14 cellular contexts compared by ENCODE assay signal in genomic region chr19:10899171-10899653, GRCh38. TPM values are rescaled to one million over a fixed set of nuclear protein-coding genes. Genes with fewer than 3 reads are reported as not detected.
DNase-seq lines count a peak whose midpoint lies in the region; ATAC-seq, FAIRE-seq and TF ChIP-seq lines count a peak whose summit lies in the region.
"Had no signal": no experiment of that assay in that cellular context is flagged by ENCODE, and none has a peak within 500 bp of the region (broad histone marks: within the 10 kb centered on the region; RNA-seq: fewer than 3 reads in every experiment).

No MANE protein-coding gene starts in this region.

- H2BK5ac ChIP-seq in H1 (ENCODE audit: low read depth, low read length), result peak overlapping the region; percentile 44; the same call in 1 of the 2 replicates

- H2BK120ac ChIP-seq in H1 (replicated peaks; ENCODE audit: low read depth, low read length), result no peak overlapping the region

- H4K91ac ChIP-seq in H1 (replicated peaks; ENCODE audit: insufficient read length, low read length), result no peak overlapping the region

- 87% methylated on average over 9 of the region's 9 CpGs; no CpG with 5 or more reads in 1 of the 2 experiments for WGBS in H1 (ENCODE audit: extremely low coverage in 1 of 2, insufficient coverage in 1 of 2, insufficient read length in 1 of 2, insufficient replicate concordance in 2 of 2, low coverage in 1 of 2, low lambda C conversion rate in 2 of 2, missing lambda C conversion rate in 1 of 2), 2 experiments

- H3K9ac ChIP-seq in H1 (replicated peaks in 1 of 4; ENCODE audit: extremely low read depth in 1 of 4, low read depth in 3 of 4, low read length in 3 of 4), result no peak overlapping the region
- H3K9ac ChIP-seq in mucosa of rectum (ENCODE audit: low read depth in 1 of 2, low read length in 2 of 2), result peak overlapping the region; percentile 22 to 34

- no peaks in the 10 kb centered on the region for H3K23me2 ChIP-seq in H1 (ENCODE audit: low read depth, low read length)

- TF ChIP-seq EP300 in H1 (IDR thresholded peaks at IDR 0.05; ENCODE audit: borderline replicate concordance in 1 of 2, low read depth in 2 of 2, low read length in 2 of 2), result no peak

- TF ChIP-seq RAD21 in H1 (IDR thresholded peaks at IDR 0.05 in 1 of 2, conservative IDR thresholded peaks at IDR 0.05 in 1 of 2; ENCODE audit: low read depth in 2 of 2, low read length in 2 of 2), result no peak

- H3K36me3 ChIP-seq in H1 (ENCODE audit: control insufficient read depth in 2 of 4, insufficient read depth in 4 of 4, low read length in 3 of 4) (no peaks in the 10 kb centered on the region; a peak in 1 of 8 replicates), mucosa of rectum (ENCODE audit: control insufficient read depth in 2 of 2, insufficient read depth in 2 of 2, low read length in 2 of 2) (no peaks in the 10 kb centered on the region)

- peaks cover 5 to 10% (median 8%) of the 10 kb centered on the region in 4 experiments for H3K4me1 ChIP-seq in H1 (replicated peaks in 1 of 4; ENCODE audit: control insufficient read depth in 3 of 4, insufficient read depth in 4 of 4, low read length in 3 of 4)
- H3K4me1 ChIP-seq in mucosa of rectum (ENCODE audit: control insufficient read depth in 2 of 2, insufficient read depth in 2 of 2, low read length in 2 of 2), result peaks cover 30 to 32% of the 10 kb centered on the region in 2 donors

- peaks cover 24% of the 10 kb centered on the region for H3K79me1 ChIP-seq in H1 (ENCODE audit: low read depth, low read length)

- peak; percentile 42 for DNase-seq in Ammon's horn (ENCODE audit: low spot score)
- DNase-seq in NCI-H2029 treated with DMSO at 0.1 percent for 48 hours (lab: John Stamatoyannopoulos, UW), result peak; percentile 46
- DNase-seq in H1 (ENCODE audit: low read depth in 1 of 2, low spot score in 2 of 2), result no peak
- no peak for DNase-seq in NCI-H1436 (lab: John Stamatoyannopoulos, UW)
- no peak for DNase-seq in GM03348 (ENCODE audit: low spot score)
- DNase-seq in urothelium cell line (ENCODE audit: low spot score), result no peak
- DNase-seq: AML-193; effector CD4-positive, alpha-beta T cell; immature natural killer cell; OCI-M1 had no signal

- no peak overlapping the region for H3K56ac ChIP-seq in H1 (replicated peaks; ENCODE audit: insufficient read length, low read depth, low read length)

- H3K4me3 ChIP-seq in H1 (ENCODE audit: extremely low read depth in 1 of 4, insufficient read depth in 2 of 4, low read depth in 3 of 4, low read length in 4 of 4), result no peak overlapping the region
- no peak overlapping the region for H3K4me3 ChIP-seq in mucosa of rectum (ENCODE audit: low read length in 2 of 2)

- H4K5ac ChIP-seq in H1 (ENCODE audit: insufficient read length, low read depth, low read length), result no peak overlapping the region

- no peaks in the 10 kb centered on the region for H3K9me3 ChIP-seq in H1 (ENCODE audit: insufficient read depth in 2 of 2, low read depth in 1 of 2, low read length in 1 of 2)
- H3K9me3 ChIP-seq in mucosa of rectum (ENCODE audit: control insufficient read depth in 2 of 2, low read length in 2 of 2), result no peaks in the 10 kb centered on the region

- POLR2A ChIA-PET in H1 (lab: Charles Lee; ENCODE audit: partially characterized antibody), result interaction anchor here (1.3 to 3.3 kb wide), 2 partner anchors 11 to 23 kb away, joined by 3 to 13 read pairs; no protein-coding TSS in a partner anchor

- H3K79me2 ChIP-seq in H1 (ENCODE audit: control insufficient read depth in 1 of 2, insufficient read depth in 2 of 2, low read length in 2 of 2), result peaks cover 0 to 81% of the 10 kb centered on the region in 2 experiments; a peak in 2 of 4 replicates

- no peak overlapping the region for H3K4ac ChIP-seq in H1 (replicated peaks; ENCODE audit: insufficient read length, low read depth, low read length)

- H3K4me2 ChIP-seq in H1 (ENCODE audit: insufficient read depth in 1 of 2, low read depth in 2 of 2, low read length in 2 of 2), result no peak overlapping the region

- no peak for TF ChIP-seq POLR2A in H1 (IDR thresholded peaks at IDR 0.05; ENCODE audit: control extremely low read depth in 1 of 2, low read depth in 2 of 2, low read length in 2 of 2)

- no peak overlapping the region for H2AFZ ChIP-seq in H1 (ENCODE audit: low read length)

- no peak for TF ChIP-seq CTCF in H1 (IDR thresholded peaks at IDR 0.05; ENCODE audit: control extremely low read depth in 1 of 3, insufficient read depth in 1 of 3, low read depth in 1 of 3, low read length in 3 of 3)

- H2BK15ac ChIP-seq in H1 (ENCODE audit: low read length), result no peak overlapping the region

- no peak overlapping the region for H2BK20ac ChIP-seq in H1 (ENCODE audit: low read length)

- ATAC-seq in HG03521 (IDR thresholded peaks at IDR 0.05; ENCODE audit: unreplicated experiment), result no peak
- ATAC-seq: activated naive CD4-positive, alpha-beta T cell treated with anti-CD3 and anti-CD28 coated beads, Interleukin-2, amount 50 U/mL, for 72 hours had no signal

- H2BK12ac ChIP-seq in H1 (ENCODE audit: low read depth, low read length), result no peak overlapping the region

- H3K27me3 ChIP-seq in H1 (replicated peaks in 1 of 4; ENCODE audit: control insufficient read depth in 3 of 4, extremely low read depth in 1 of 4, insufficient read depth in 3 of 4, low read length in 3 of 4) (no peaks in the 10 kb centered on the region), mucosa of rectum (ENCODE audit: control insufficient read depth in 2 of 2, insufficient read depth in 2 of 2, low read length in 2 of 2) (no peaks in the 10 kb centered on the region)

- CTCF ChIA-PET in H1 (lab: Charles Lee; ENCODE audit: partially characterized antibody), result interaction anchor here (0.6 to 2.3 kb wide), 5 partner anchors 10 to 35 kb away, joined by 3 to 7 read pairs (median 4); no protein-coding TSS in a partner anchor

- FAIRE-seq in H1 (lab: Jason Lieb, UNC), result no peak
- no peak for FAIRE-seq in urothelium cell line (lab: Jason Lieb, UNC)

- no peak overlapping the region for H2AK5ac ChIP-seq in H1 (ENCODE audit: low read depth, low read length)

- no peak overlapping the region for H3K23ac ChIP-seq in H1 (ENCODE audit: insufficient read length)

- no peak overlapping the region for H3K18ac ChIP-seq in H1 (ENCODE audit: extremely low read depth, low read length)

- H4K20me1 ChIP-seq in H1 (replicated peaks in 1 of 2; ENCODE audit: control insufficient read depth in 1 of 2, insufficient read depth in 2 of 2, low read length in 2 of 2), result peaks cover 10 to 19% of the 10 kb centered on the region in 2 experiments

- H3K14ac ChIP-seq in H1 (ENCODE audit: insufficient read length), result no peak overlapping the region

- H4K8ac ChIP-seq in H1 (ENCODE audit: extremely low read depth, insufficient read depth, low read length), result no peak overlapping the region

- H3K27ac ChIP-seq in H1 (ENCODE audit: low read depth, low read length), result peak overlapping the region; percentile 45; the same call in 1 of the 2 replicates
- H3K27ac ChIP-seq in mucosa of rectum (ENCODE audit: low read depth in 2 of 2, low read length in 2 of 2), result peak overlapping the region; percentile 82 to 89

TF ChIP-seq in H1, 55 proteins besides CTCF, POLR2A, EP300 and RAD21 (continues in another document):
- no peak for TF ChIP-seq KDM1A (IDR thresholded peaks at IDR 0.05; ENCODE audit: borderline replicate concordance, low read length)
- no peak for TF ChIP-seq RNF2 (IDR thresholded peaks at IDR 0.05; ENCODE audit: borderline replicate concordance, low read depth, low read length, missing control alignments, poor library complexity, severe bottlenecking)
- no peak for TF ChIP-seq KDM4A (IDR thresholded peaks at IDR 0.05; ENCODE audit: low read depth, low read length, severe bottlenecking)

RNA-seq across cellular contexts. Expression of gene CARM1, which starts 27.9 kb away (rescaled TPM):
- 134 and 136 TPM in 2 replicates for total RNA-seq in H1 (2021; fragmentation: NEBNext Ultra II Directional; extraction: Animal tissue kit (Norgen Biotek cat#: 25700))
- polyA plus RNA-seq in H1 (2011; rRNA removed), result 164 and 270 TPM in 2 replicates
- 106 TPM for polyA plus RNA-seq in H1 (2011; cell fraction: cytosol; rRNA removed)
- 178 TPM for polyA plus RNA-seq in H1 (2011; cell fraction: nucleus; rRNA removed)
- 75.6 to 138 TPM (median 129 TPM) in 4 replicates for polyA plus RNA-seq in H1 (2012, experiment 1 of 2)
- 122 TPM for polyA plus RNA-seq in H1 (2012, experiment 2 of 2)
- 125 TPM for polyA plus RNA-seq in H1 (2013, experiment 1 of 2)
- polyA plus RNA-seq in H1 (2013, experiment 2 of 2), result 126 TPM
- polyA minus RNA-seq in H1 (2011; rRNA and poly(A)+ RNA removed), result 71.3 and 96.2 TPM in 2 replicates
- 60.0 TPM for polyA minus RNA-seq in H1 (2011; cell fraction: cytosol; rRNA and poly(A)+ RNA removed)
- 48.8 TPM for polyA minus RNA-seq in H1 (2011; cell fraction: nucleus; rRNA and poly(A)+ RNA removed)

RNA-seq across cellular contexts. Expression of gene YIPF2, which starts 29.2 kb away (rescaled TPM):
- total RNA-seq in H1 (2021; fragmentation: NEBNext Ultra II Directional; extraction: Animal tissue kit (Norgen Biotek cat#: 25700)), result 47.5 and 48.3 TPM in 2 replicates
- polyA plus RNA-seq in H1 (2011; rRNA removed), result 112 and 151 TPM in 2 replicates
- polyA plus RNA-seq in H1 (2011; cell fraction: cytosol; rRNA removed), result 91.7 TPM
- polyA plus RNA-seq in H1 (2011; cell fraction: nucleus; rRNA removed), result 125 TPM
- 24.9 to 55.5 TPM (median 50.4 TPM) in 4 replicates for polyA plus RNA-seq in H1 (2012, experiment 1 of 2)
- 58.3 TPM for polyA plus RNA-seq in H1 (2012, experiment 2 of 2)
- polyA plus RNA-seq in H1 (2013, experiment 1 of 2), result 47.5 TPM
- 47.1 TPM for polyA plus RNA-seq in H1 (2013, experiment 2 of 2)
- polyA minus RNA-seq in H1 (2011; rRNA and poly(A)+ RNA removed), result 31.4 and 45.4 TPM in 2 replicates
- polyA minus RNA-seq in H1 (2011; cell fraction: cytosol; rRNA and poly(A)+ RNA removed), result 41.3 TPM
- 49.0 TPM for polyA minus RNA-seq in H1 (2011; cell fraction: nucleus; rRNA and poly(A)+ RNA removed)

RNA-seq across cellular contexts. Expression of gene TIMM29, which starts 29.4 kb away (rescaled TPM):
- 22.5 and 24.0 TPM in 2 replicates for total RNA-seq in H1 (2021; fragmentation: NEBNext Ultra II Directional; extraction: Animal tissue kit (Norgen Biotek cat#: 25700))
- polyA plus RNA-seq in H1 (2011; rRNA removed), result 15.9 and 24.2 TPM in 2 replicates
- 19.9 TPM for polyA plus RNA-seq in H1 (2011; cell fraction: cytosol; rRNA removed)
- polyA plus RNA-seq in H1 (2011; cell fraction: nucleus; rRNA removed), result 14.8 TPM
- polyA plus RNA-seq in H1 (2012, experiment 1 of 2), result 19.3 to 25.7 TPM (median 21.5 TPM) in 4 replicates
- 30.8 TPM for polyA plus RNA-seq in H1 (2012, experiment 2 of 2)
- polyA plus RNA-seq in H1 (2013, experiment 1 of 2), result 24.8 TPM
- polyA plus RNA-seq in H1 (2013, experiment 2 of 2), result 22.2 TPM
- 5.7 and 8.0 TPM in 2 replicates for polyA minus RNA-seq in H1 (2011; rRNA and poly(A)+ RNA removed)
- polyA minus RNA-seq in H1 (2011; cell fraction: cytosol; rRNA and poly(A)+ RNA removed), result 12.0 TPM
- polyA minus RNA-seq in H1 (2011; cell fraction: nucleus; rRNA and poly(A)+ RNA removed), result 16.6 TPM

RNA-seq across cellular contexts. Expression of gene C19orf38, which starts 51.0 kb away (rescaled TPM):
- total RNA-seq in H1 (2021; fragmentation: NEBNext Ultra II Directional; extraction: Animal tissue kit (Norgen Biotek cat#: 25700)), result 0.27 TPM in 1 of 2 replicates, not detected in the other
- 0.53 and 0.77 TPM in 2 replicates for polyA plus RNA-seq in H1 (2011; rRNA removed)
- polyA plus RNA-seq in H1 (2011; cell fraction: cytosol; rRNA removed), result 0.50 TPM
- polyA plus RNA-seq in H1 (2011; cell fraction: nucleus; rRNA removed), result 0.68 TPM
- polyA plus RNA-seq in H1 (2012, experiment 1 of 2), result 0.32 to 0.66 TPM (median 0.39 TPM) in 3 of 4 replicates, not detected in the other
- polyA plus RNA-seq in H1 (2012, experiment 2 of 2), result 0.39 TPM
- polyA plus RNA-seq in H1 (2013, experiment 1 of 2), result 0.20 TPM
- polyA plus RNA-seq in H1 (2013, experiment 2 of 2), result 0.31 TPM
- polyA minus RNA-seq in H1 (2011; rRNA and poly(A)+ RNA removed), result 0.20 and 0.28 TPM in 2 replicates
- not detected for polyA minus RNA-seq in H1 (2011; cell fraction: cytosol; rRNA and poly(A)+ RNA removed)
- polyA minus RNA-seq in H1 (2011; cell fraction: nucleus; rRNA and poly(A)+ RNA removed), result 1.1 TPM
- total RNA-seq: LHCN-M2 had no signal

Comparison
In these comparisons a context has a peak if more than half of its experiments do, and no peak if none do; other contexts are left out.
1. DNase-seq: peak in Ammon's horn (single experiment) and NCI-H2029 treated with DMSO at 0.1 percent for 48 hours (single experiment); none in H1 (0 of 2), NCI-H1436 (single experiment), GM03348 (single experiment) and urothelium cell line (single experiment).
2. H3K9ac ChIP-seq: peak in mucosa of rectum (2 of 2); none in H1 (0 of 4).